Comparison of ENCODE assay signal across 38 cellular contexts in genomic region chr9:106534800-106535199, GRCh38.
"Had no signal": no experiment of that assay in that cellular context is flagged by ENCODE, and none has a peak within 500 bp of the region (broad histone marks: within the 10 kb centered on the region; RNA-seq: fewer than 3 reads in every experiment).

No MANE protein-coding gene starts in this region.

- H3K27ac Mint-ChIP-seq: activated B cell treated with CpG ODN at 0.5 μM for 24 hours; activated CD4-positive, alpha-beta memory T cell treated with anti-CD3 and anti-CD28 coated beads for 36 hours; activated CD4-positive, alpha-beta T cell treated with anti-CD3 and anti-CD28 coated beads for 36 hours; activated CD4-positive, alpha-beta T cell treated with anti-CD3 and anti-CD28 coated beads, Interleukin-2, amount 10 ng/mL, durations not matched to agents 24 days and 14 days; activated CD8-positive, alpha-beta memory T cell treated with anti-CD3 and anti-CD28 coated beads, Interleukin-2, amount 10 ng/mL, durations not matched to agents 7 days and 5 days; activated CD8-positive, alpha-beta T cell treated with anti-CD3 and anti-CD28 coated beads, Interleukin-2, amount 10 ng/mL, durations not matched to agents 7 days and 5 days; activated naive CD4-positive, alpha-beta T cell treated with anti-CD3 and anti-CD28 coated beads for 36 hours; activated naive CD4-positive, alpha-beta T cell treated with anti-CD3 and anti-CD28 coated beads, Interleukin-2, amount 50 U/mL, for 24 hours; activated naive CD8-positive, alpha-beta T cell treated with anti-CD3 and anti-CD28 coated beads for 36 hours; activated naive CD8-positive, alpha-beta T cell treated with anti-CD3 and anti-CD28 coated beads, Interleukin-2, amount 50 U/mL, for 24 hours; activated T-helper 1 cell treated with anti-CD3 and anti-CD28 coated beads, Interleukin-12 subunit alpha, Interleukin-12 subunit beta, Interleukin-2, Interleukin-4 antibody, amounts not matched to agents 30 ng/mL and 10 ng/mL and 1 ng/mL, durations not matched to agents 14 hours and 24 hours and 36 hours; activated T-helper 2 cell treated with anti-CD3 and anti-CD28 coated beads, Interferon-gamma antibody, Interleukin-2, Interleukin-4, amounts not matched to agents 10 μg/mL and 5 μg/mL and 100 μg/mL, durations not matched to agents 14 hours and 24 hours and 36 hours; brain; T-helper 17 cell; T-helper 2 cell treated with Interferon-gamma antibody and Interleukin-4, amounts not matched to agents 5 μg/mL and 100 μg/mL, for 36 hours had no signal

- H3K27me3 Mint-ChIP-seq: activated B cell treated with CpG ODN at 0.5 μM for 24 hours; activated CD4-positive, alpha-beta memory T cell treated with anti-CD3 and anti-CD28 coated beads for 36 hours; activated CD4-positive, alpha-beta T cell treated with anti-CD3 and anti-CD28 coated beads for 36 hours; activated CD4-positive, alpha-beta T cell treated with anti-CD3 and anti-CD28 coated beads, Interleukin-2, amount 10 ng/mL, durations not matched to agents 24 days and 14 days; activated CD8-positive, alpha-beta memory T cell treated with anti-CD3 and anti-CD28 coated beads, Interleukin-2, amount 10 ng/mL, durations not matched to agents 7 days and 5 days; activated naive CD4-positive, alpha-beta T cell treated with anti-CD3 and anti-CD28 coated beads, Interleukin-2, amount 50 U/mL, for 24 hours; activated naive CD8-positive, alpha-beta T cell treated with anti-CD3 and anti-CD28 coated beads for 36 hours; activated naive CD8-positive, alpha-beta T cell treated with anti-CD3 and anti-CD28 coated beads, Interleukin-2, amount 50 U/mL, for 24 hours; brain; T-helper 17 cell had no signal

- H3K9me3 Mint-ChIP-seq: activated B cell treated with CpG ODN at 0.5 μM for 24 hours; activated naive CD4-positive, alpha-beta T cell treated with anti-CD3 and anti-CD28 coated beads, Interleukin-2, amount 50 U/mL, for 24 hours; activated naive CD8-positive, alpha-beta T cell treated with anti-CD3 and anti-CD28 coated beads for 36 hours; activated naive CD8-positive, alpha-beta T cell treated with anti-CD3 and anti-CD28 coated beads, Interleukin-2, amount 50 U/mL, for 24 hours; activated T-helper 1 cell treated with anti-CD3 and anti-CD28 coated beads, Interleukin-12 subunit alpha, Interleukin-12 subunit beta, Interleukin-2, Interleukin-4 antibody, amounts not matched to agents 30 ng/mL and 10 ng/mL and 1 ng/mL, durations not matched to agents 14 hours and 24 hours and 36 hours had no signal

- H3K4me3 ChIP-seq: adrenal gland, breast epithelium, cardiac muscle cell, colonic mucosa, esophagus squamous epithelium, gastroesophageal sphincter had no signal

- H3K36me3 Mint-ChIP-seq: activated CD4-positive, alpha-beta memory T cell treated with anti-CD3 and anti-CD28 coated beads for 36 hours; activated CD8-positive, alpha-beta memory T cell treated with anti-CD3 and anti-CD28 coated beads, Interleukin-2, amount 10 ng/mL, durations not matched to agents 7 days and 5 days; activated naive CD4-positive, alpha-beta T cell treated with anti-CD3 and anti-CD28 coated beads, Interleukin-2, amount 50 U/mL, for 24 hours; activated naive CD8-positive, alpha-beta T cell treated with anti-CD3 and anti-CD28 coated beads for 36 hours; brain had no signal

- FAIRE-seq: endometrium, endothelial cell of umbilical vein had no signal

- ATAC-seq: activated CD4-positive, alpha-beta T cell treated with anti-CD3 and anti-CD28 coated beads for 36 hours; activated CD8-positive, alpha-beta memory T cell treated with anti-CD3 and anti-CD28 coated beads, Interleukin-2, amount 10 ng/mL, durations not matched to agents 7 days and 5 days; activated CD8-positive, alpha-beta T cell treated with anti-CD3 and anti-CD28 coated beads, Interleukin-2, amount 10 ng/mL, durations not matched to agents 7 days and 5 days; activated naive CD8-positive, alpha-beta T cell treated with anti-CD3 and anti-CD28 coated beads, Interleukin-2, amount 50 U/mL, for 24 hours; gastroesophageal sphincter; T-helper 17 cell had no signal

- H3K9me3 ChIP-seq: adrenal gland, breast epithelium, colonic mucosa, esophagus squamous epithelium, gastroesophageal sphincter had no signal

- H3K4me1 Mint-ChIP-seq: activated B cell treated with CpG ODN at 0.5 μM for 24 hours; activated CD4-positive, alpha-beta T cell treated with anti-CD3 and anti-CD28 coated beads for 36 hours; activated CD4-positive, alpha-beta T cell treated with anti-CD3 and anti-CD28 coated beads, Interleukin-2, amount 10 ng/mL, durations not matched to agents 24 days and 14 days; activated CD8-positive, alpha-beta memory T cell treated with anti-CD3 and anti-CD28 coated beads, Interleukin-2, amount 10 ng/mL, durations not matched to agents 7 days and 5 days; activated naive CD4-positive, alpha-beta T cell treated with anti-CD3 and anti-CD28 coated beads, Interleukin-2, amount 50 U/mL, for 24 hours; activated naive CD8-positive, alpha-beta T cell treated with anti-CD3 and anti-CD28 coated beads for 36 hours; activated naive CD8-positive, alpha-beta T cell treated with anti-CD3 and anti-CD28 coated beads, Interleukin-2, amount 50 U/mL, for 24 hours; T-helper 17 cell had no signal

- H3K4me1 ChIP-seq: adrenal gland, breast epithelium, colonic mucosa, esophagus squamous epithelium, gastroesophageal sphincter had no signal

- H3K27ac ChIP-seq: adrenal gland, breast epithelium, cardiac muscle cell, colonic mucosa, epithelial cell of prostate, esophagus squamous epithelium, gastroesophageal sphincter, WERI-Rb-1 had no signal

- H3K27me3 ChIP-seq: adrenal gland, breast epithelium, cardiac muscle cell, colonic mucosa, esophagus squamous epithelium, gastroesophageal sphincter had no signal

- H3K36me3 ChIP-seq: adrenal gland, breast epithelium, cardiac muscle cell, colonic mucosa, esophagus squamous epithelium, gastroesophageal sphincter, WERI-Rb-1 had no signal

- DNase-seq: activated B cell treated with CpG ODN at 0.5 μM for 24 hours; activated CD4-positive, alpha-beta memory T cell treated with anti-CD3 and anti-CD28 coated beads for 36 hours; activated CD4-positive, alpha-beta T cell treated with anti-CD3 and anti-CD28 coated beads for 36 hours; activated CD4-positive, alpha-beta T cell treated with anti-CD3 and anti-CD28 coated beads, Interleukin-2, amount 10 ng/mL, durations not matched to agents 24 days and 14 days; activated CD4-positive, CD25-positive, alpha-beta regulatory T cell treated with anti-CD3 and anti-CD28 coated beads, Interleukin-2, amount 50 U/mL, for 72 hours; activated CD8-positive, alpha-beta memory T cell treated with anti-CD3 and anti-CD28 coated beads, Interleukin-2, amount 10 ng/mL, durations not matched to agents 7 days and 5 days; activated CD8-positive, alpha-beta memory T cell treated with anti-CD3 and anti-CD28 coated beads, Interleukin-2, amount 50 U/mL, for 4 hours; activated CD8-positive, alpha-beta T cell treated with anti-CD3 and anti-CD28 coated beads, Interleukin-2, amount 10 ng/mL, durations not matched to agents 7 days and 5 days; activated effector memory CD4-positive, alpha-beta T cell treated with anti-CD3 and anti-CD28 coated beads, Interleukin-2, amount 50 U/mL, for 16 hours; activated naive CD4-positive, alpha-beta T cell treated with anti-CD3 and anti-CD28 coated beads for 36 hours; activated naive CD8-positive, alpha-beta T cell treated with anti-CD3 and anti-CD28 coated beads for 36 hours; activated naive CD8-positive, alpha-beta T cell treated with anti-CD3 and anti-CD28 coated beads, Interleukin-2, amount 50 U/mL, for 24 hours; activated T-cell treated with anti-CD3 and anti-CD28 coated beads, Interleukin-2, amount 50 U/mL, for 1 hour; activated T-cell treated with anti-CD3 and anti-CD28 coated beads, Interleukin-2, amount 50 U/mL, for 48 hours; adrenal gland; amygdala; aorta; central memory CD4-positive, alpha-beta T cell; cerebellar nuclear complex; colonic mucosa; effector CD8-positive, alpha-beta T cell; esophagus squamous epithelium; foreskin melanocyte; T-helper 1 cell; T-helper 17 cell; T1000; WERI-Rb-1 had no signal

- H3K4me3 Mint-ChIP-seq: activated B cell treated with CpG ODN at 0.5 μM for 24 hours; activated CD4-positive, alpha-beta memory T cell treated with anti-CD3 and anti-CD28 coated beads for 36 hours; activated CD4-positive, alpha-beta T cell treated with anti-CD3 and anti-CD28 coated beads for 36 hours; activated CD4-positive, alpha-beta T cell treated with anti-CD3 and anti-CD28 coated beads, Interleukin-2, amount 10 ng/mL, durations not matched to agents 24 days and 14 days; activated CD8-positive, alpha-beta memory T cell treated with anti-CD3 and anti-CD28 coated beads, Interleukin-2, amount 10 ng/mL, durations not matched to agents 7 days and 5 days; activated CD8-positive, alpha-beta T cell treated with anti-CD3 and anti-CD28 coated beads, Interleukin-2, amount 10 ng/mL, durations not matched to agents 7 days and 5 days; activated naive CD4-positive, alpha-beta T cell treated with anti-CD3 and anti-CD28 coated beads for 36 hours; activated naive CD4-positive, alpha-beta T cell treated with anti-CD3 and anti-CD28 coated beads, Interleukin-2, amount 50 U/mL, for 24 hours; activated naive CD8-positive, alpha-beta T cell treated with anti-CD3 and anti-CD28 coated beads for 36 hours; activated naive CD8-positive, alpha-beta T cell treated with anti-CD3 and anti-CD28 coated beads, Interleukin-2, amount 50 U/mL, for 24 hours; activated T-helper 1 cell treated with anti-CD3 and anti-CD28 coated beads, Interleukin-12 subunit alpha, Interleukin-12 subunit beta, Interleukin-2, Interleukin-4 antibody, amounts not matched to agents 30 ng/mL and 10 ng/mL and 1 ng/mL, durations not matched to agents 14 hours and 24 hours and 36 hours; brain; T-helper 17 cell; T-helper 2 cell treated with Interferon-gamma antibody and Interleukin-4, amounts not matched to agents 5 μg/mL and 100 μg/mL, for 36 hours had no signal
